In genomic region chr9:123778232-123778902, GRCh38 we compare ENCODE assay signal across 19 cellular contexts.
DNase-seq lines count a peak whose midpoint lies in the region; ATAC-seq, FAIRE-seq and TF ChIP-seq lines count a peak whose summit lies in the region.
"Had no signal": no experiment of that assay in that cellular context is flagged by ENCODE, and none has a peak within 500 bp of the region (broad histone marks: within the 10 kb centered on the region; RNA-seq: fewer than 3 reads in every experiment).

No MANE protein-coding gene starts in this region.

- BruUV-seq in endothelial cell of umbilical vein (replicated peaks; lab: Mats Ljungman, UMichigan): no TSS peak

- dilution Hi-C loops in endothelial cell of umbilical vein (cut with MboI; ENCODE audit: extremely low pct_ligation_motif_present, low sequenced_read_pairs): no loop called here

- no peaks in the 10 kb centered on the region for H3K9me1 ChIP-seq in endothelial cell of umbilical vein (replicated peaks; ENCODE audit: control insufficient read depth, extremely low read depth, insufficient read depth, low read length)

- ATAC-seq in HG03095 (IDR thresholded peaks at IDR 0.05; ENCODE audit: unreplicated experiment): no peak
- ATAC-seq in HG03354 (IDR thresholded peaks at IDR 0.05; ENCODE audit: poor library complexity, severe bottlenecking, unreplicated experiment): no peak
- ATAC-seq: GM23338 had no signal

- H3K4me2 ChIP-seq in endothelial cell of umbilical vein (ENCODE audit: insufficient read depth, low read length): no peak overlapping the region
- H3K4me2 ChIP-seq: BLaER1, GM23338 had no signal

- no peak overlapping the region for H3K27ac ChIP-seq in endothelial cell of umbilical vein (ENCODE audit: insufficient read depth, low read depth, low read length)
- H3K27ac ChIP-seq: BLaER1 had no signal

- no peaks in the 10 kb centered on the region for H3K36me3 ChIP-seq in endothelial cell of umbilical vein (ENCODE audit: control insufficient read depth in 2 of 2, extremely low read depth in 1 of 2, insufficient read depth in 2 of 2, low read length in 2 of 2)
- H3K36me3 ChIP-seq: BLaER1, HAP-1 had no signal

- H4K20me1 ChIP-seq in endothelial cell of umbilical vein (replicated peaks; ENCODE audit: control insufficient read depth, extremely low read depth, insufficient read depth, low read length): no peaks in the 10 kb centered on the region
- H4K20me1 ChIP-seq: BLaER1 had no signal

- peak; percentile 81 for FAIRE-seq in H54 (lab: Jason Lieb, UNC)
- peak; percentile 61 for FAIRE-seq in endothelial cell of umbilical vein (lab: Jason Lieb, UNC)
- FAIRE-seq: G401.6, GM12892 had no signal

- no peak overlapping the region for H3K9ac ChIP-seq in endothelial cell of umbilical vein (replicated peaks; ENCODE audit: extremely low read depth, insufficient read depth, low read length)
- H3K9ac ChIP-seq: BLaER1 had no signal

- H3K4me3 ChIP-seq in endothelial cell of umbilical vein (replicated peaks in 1 of 3; ENCODE audit: insufficient read depth in 1 of 3, low read depth in 1 of 3, low read length in 3 of 3): no peak overlapping the region
- H3K4me3 ChIP-seq: BLaER1, GM23338, HAP-1 had no signal

- no peaks in the 10 kb centered on the region for H3K79me2 ChIP-seq in endothelial cell of umbilical vein (ENCODE audit: control insufficient read depth, insufficient read depth, low read length)

- CTCF ChIA-PET in endothelial cell of umbilical vein (lab: Charles Lee): no interaction called here

- intact Hi-C loops in endothelial cell of umbilical vein (cut with micrococcal nuclease): no loop called here

- H3K9me3 ChIP-seq in endothelial cell of umbilical vein (replicated peaks; ENCODE audit: control insufficient read depth, insufficient read depth, low read length): no peaks in the 10 kb centered on the region
- H3K9me3 ChIP-seq: BLaER1, Caco-2, HAP-1 had no signal

- TF ChIP-seq CTCF in endothelial cell of umbilical vein (IDR thresholded peaks at IDR 0.05; ENCODE audit: extremely low read depth in 1 of 2, insufficient read depth in 1 of 2, low read depth in 1 of 2, low read length in 2 of 2): no peak

- no peak for TF ChIP-seq POLR2A in H54 (IDR thresholded peaks at IDR 0.05; ENCODE audit: low read depth, low read length)
- TF ChIP-seq POLR2A in endothelial cell of umbilical vein (IDR thresholded peaks at IDR 0.05; ENCODE audit: low read depth, low read length): no peak

- H2AFZ ChIP-seq in endothelial cell of umbilical vein (ENCODE audit: low read depth, low read length): no peak overlapping the region
- H2AFZ ChIP-seq: GM23338 had no signal

- DNase-seq in Daoy (ENCODE audit: low read depth) (peak; percentile 28), H54 (ENCODE audit: insufficient read length, low spot score) (no peak), NCI-H2029 treated with DMSO at 0.1 percent for 48 hours (lab: John Stamatoyannopoulos, UW) (peak; percentile 21), endothelial cell of umbilical vein (ENCODE audit: low read depth, low spot score) (no peak), foreskin melanocyte (no peak), NCI-H1436 treated with DMSO at 0.1 percent for 48 hours (lab: John Stamatoyannopoulos, UW) (no peak)
- DNase-seq: 8988T; AML-193; Caco-2; CD8-positive, alpha-beta memory T cell; EL; HFFc6 had no signal

- POLR2A ChIA-PET in endothelial cell of umbilical vein (lab: Charles Lee): no interaction called here

- H3K27me3 ChIP-seq in endothelial cell of umbilical vein (ENCODE audit: control insufficient read depth in 2 of 2, insufficient read depth in 2 of 2, low read length in 2 of 2): no peaks in the 10 kb centered on the region
- H3K27me3 ChIP-seq: BLaER1 had no signal

- H3K4me1 ChIP-seq in endothelial cell of umbilical vein (ENCODE audit: control insufficient read depth, extremely low read depth, insufficient read depth, low read length): no peaks in the 10 kb centered on the region

TF ChIP-seq in endothelial cell of umbilical vein, 7 proteins besides CTCF, POLR2A, EP300 and RAD21:
- TF ChIP-seq MYC (IDR thresholded peaks at IDR 0.05; ENCODE audit: low read depth, low read length) (no peak), JUN (IDR thresholded peaks at IDR 0.05; ENCODE audit: borderline replicate concordance, insufficient read depth, insufficient read length, low read depth) (no peak), GATA2 (IDR thresholded peaks at IDR 0.05; ENCODE audit: insufficient read depth, insufficient read length, low read depth, low read length) (no peak), MAX (IDR thresholded peaks at IDR 0.05; ENCODE audit: insufficient read depth, insufficient read length) (no peak), EZH2 (IDR thresholded peaks at IDR 0.05; ENCODE audit: borderline replicate concordance, low read depth, low read length, severe bottlenecking) (no peak)

Comparison
In these comparisons a context has a peak if more than half of its experiments do, and no peak if none do; other contexts are left out.
1. DNase-seq: peak in Daoy (single experiment) and NCI-H2029 treated with DMSO at 0.1 percent for 48 hours (single experiment); none in H54 (single experiment), endothelial cell of umbilical vein (single experiment), foreskin melanocyte (single experiment) and NCI-H1436 treated with DMSO at 0.1 percent for 48 hours (single experiment).